16 cellular contexts compared by ENCODE assay signal in the genomic region with DNA sequence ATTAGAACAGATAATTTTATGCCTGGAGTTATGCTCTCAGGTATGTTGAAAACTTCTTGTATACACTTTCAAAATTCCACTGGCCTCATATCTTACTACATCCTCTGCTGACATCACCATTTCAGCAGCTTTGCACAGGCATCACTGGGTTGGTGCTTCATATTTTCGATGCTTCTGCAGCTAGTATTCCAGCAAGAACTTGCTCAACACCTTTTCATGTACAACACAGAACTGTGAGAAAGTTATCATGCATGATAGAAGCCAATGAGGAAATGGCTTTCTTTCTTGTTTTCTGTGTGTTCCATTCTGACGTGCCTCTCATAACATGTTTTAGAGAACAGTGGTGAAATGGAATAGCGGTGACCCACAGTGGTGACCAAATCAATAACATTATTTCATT. TPM values are rescaled to one million over a fixed set of nuclear protein-coding genes. Genes with fewer than 3 reads are reported as not detected.
DNase-seq lines count a peak whose midpoint lies in the region; ATAC-seq and TF ChIP-seq lines count a peak whose summit lies in the region.
"Had no signal": no experiment of that assay in that cellular context is flagged by ENCODE, and none has a peak within 500 bp of the region (broad histone marks: within the 10 kb centered on the region; RNA-seq: fewer than 3 reads in every experiment).

No MANE protein-coding gene starts in this region.

- no peaks in the 10 kb centered on the region for H3K36me3 Mint-ChIP-seq in activated T-cell treated with anti-CD3 and anti-CD28 coated beads, Interleukin-2, amount 50 U/mL, for 4 hours (ENCODE audit: insufficient read depth)
- peaks cover 18% of the 10 kb centered on the region for H3K36me3 Mint-ChIP-seq in T-helper 1 cell treated with Interleukin-12 subunit alpha and Interleukin-12 subunit beta and Interleukin-4 antibody, amounts not matched to agents 30 μg/mL and 1 μg/mL, for 36 hours (ENCODE audit: low read depth)
- H3K36me3 Mint-ChIP-seq: IgD-negative memory B cell had no signal

- peaks cover 4% of the 10 kb centered on the region for H3K9me3 Mint-ChIP-seq in activated T-cell treated with anti-CD3 and anti-CD28 coated beads, Interleukin-2, amount 50 U/mL, for 4 hours
- H3K9me3 Mint-ChIP-seq in T-helper 1 cell treated with Interleukin-12 subunit alpha and Interleukin-12 subunit beta and Interleukin-4 antibody, amounts not matched to agents 30 μg/mL and 1 μg/mL, for 36 hours, result peaks cover 18% of the 10 kb centered on the region

- no peak for TF ChIP-seq CTCF in spleen (IDR thresholded peaks at IDR 0.05 in 8 of 11, conservative IDR thresholded peaks at IDR 0.05 in 3 of 11)

- intact Hi-C loops in spleen (cut with DNase I; ENCODE audit: low total_unique reads), result no loop called here

- H3K27me3 ChIP-seq in spleen (replicated peaks in 1 of 7), result no peaks in the 10 kb centered on the region
- H3K27me3 ChIP-seq: gastrocnemius medialis had no signal

- H3K4me1 ChIP-seq in spleen, result peaks cover 0 to 70% (median 41%) of the 10 kb centered on the region in 6 donors

- no peak for DNase-seq in activated T-cell treated with anti-CD3 and anti-CD28 coated beads, Interleukin-2, amount 50 U/mL, for 4 hours
- DNase-seq in activated T-cell treated with anti-CD3 and anti-CD28 coated beads, Interleukin-2, amount 50 U/mL, for 1 hour, result no peak
- peak; percentile 21 for DNase-seq in central memory CD4-positive, alpha-beta T cell
- DNase-seq in spleen (no peak), HT-29 (ENCODE audit: low spot score) (no peak), erythroblast (lab: John Stamatoyannopoulos, UW) (no peak), nucleus accumbens (lab: John Stamatoyannopoulos, UW) (no peak)
- DNase-seq: amygdala, gastrocnemius medialis, lower lobe of right lung, NCI-H2081 treated with DMSO at 0.1 percent for 48 hours, NCI-H748 treated with DMSO at 0.1 percent for 48 hours, SK-N-SH had no signal

- no peaks in the 10 kb centered on the region for H3K36me3 ChIP-seq in spleen
- H3K36me3 ChIP-seq: gastrocnemius medialis, lower lobe of right lung had no signal

- H3K4me1 Mint-ChIP-seq in activated T-cell treated with anti-CD3 and anti-CD28 coated beads, Interleukin-2, amount 50 U/mL, for 4 hours (ENCODE audit: low read depth), result peaks cover 84% of the 10 kb centered on the region
- peaks cover 79% of the 10 kb centered on the region for H3K4me1 Mint-ChIP-seq in T-helper 1 cell treated with Interleukin-12 subunit alpha and Interleukin-12 subunit beta and Interleukin-4 antibody, amounts not matched to agents 30 μg/mL and 1 μg/mL, for 36 hours (ENCODE audit: low read depth)

- TF ChIP-seq POLR2A in spleen (IDR thresholded peaks at IDR 0.05) (no peak), erythroblast (IDR thresholded peaks at IDR 0.05; ENCODE audit: low read length) (no peak)

- 41 to 65% (median 60%) methylated on average over 3 of the region's 3 CpGs for WGBS in spleen, 5 donors

- peak in 1 of 2 donors; percentile 19 for ATAC-seq in activated T-cell treated with anti-CD3 and anti-CD28 coated beads, Interleukin-2, amount 50 U/mL, for 4 hours
- ATAC-seq: gastrocnemius medialis had no signal

- H3K9me3 ChIP-seq in spleen, result peaks cover 0 to 10% (median 0%) of the 10 kb centered on the region in 8 donors
- H3K9me3 ChIP-seq: gastrocnemius medialis, lower lobe of right lung, SK-N-SH had no signal

- H3K27me3 Mint-ChIP-seq in activated T-cell treated with anti-CD3 and anti-CD28 coated beads, Interleukin-2, amount 50 U/mL, for 4 hours (ENCODE audit: low read depth), result no peaks in the 10 kb centered on the region
- no peaks in the 10 kb centered on the region for H3K27me3 Mint-ChIP-seq in T-helper 1 cell treated with Interleukin-12 subunit alpha and Interleukin-12 subunit beta and Interleukin-4 antibody, amounts not matched to agents 30 μg/mL and 1 μg/mL, for 36 hours (ENCODE audit: low read depth)
- H3K27me3 Mint-ChIP-seq: IgD-negative memory B cell had no signal

- peak overlapping the region in 7 of 8 donors; percentile 24 to 85 (median 79) for H3K27ac ChIP-seq in spleen
- H3K27ac ChIP-seq: gastrocnemius medialis, lower lobe of right lung had no signal

- peak overlapping the region; percentile 90 for H3K27ac Mint-ChIP-seq in T-helper 1 cell treated with Interleukin-12 subunit alpha and Interleukin-12 subunit beta and Interleukin-4 antibody, amounts not matched to agents 30 μg/mL and 1 μg/mL, for 36 hours

- H3K4me3 Mint-ChIP-seq in activated T-cell treated with anti-CD3 and anti-CD28 coated beads, Interleukin-2, amount 50 U/mL, for 4 hours, result peak overlapping the region; percentile 17
- H3K4me3 Mint-ChIP-seq in T-helper 1 cell treated with Interleukin-12 subunit alpha and Interleukin-12 subunit beta and Interleukin-4 antibody, amounts not matched to agents 30 μg/mL and 1 μg/mL, for 36 hours, result peak overlapping the region; percentile 41
- H3K4me3 Mint-ChIP-seq: IgD-negative memory B cell had no signal

- H3K4me3 ChIP-seq in spleen, result no peak overlapping the region
- H3K4me3 ChIP-seq: gastrocnemius medialis, lower lobe of right lung had no signal

RNA-seq across cellular contexts. Expression of a gene that starts 5.1 kb away (rescaled TPM):
- total RNA-seq in activated T-cell treated with anti-CD3 and anti-CD28 coated beads, Interleukin-2, amount 50 U/mL, for 4 hours, result 100 to 1,000 TPM in 2 of 3 donors, 10 to 100 TPM in 1; 63.4 to 177 (median 147) TPM
- total RNA-seq in spleen, result 10 to 100 TPM; 48.5 to 94.5 (median 53.2) TPM
- 10 to 100 TPM; 11.3 to 16.8 (median 16.0) TPM for polyA plus RNA-seq in spleen
- 0.03 TPM in 1 of 2 replicates, not detected in the other for total RNA-seq in HT-29 (2014; rRNA removed; shearing (Covaris generic))
- polyA plus RNA-seq: neural cell had no signal

Comparison
In these comparisons a context has a peak if more than half of its experiments do, and no peak if none do; other contexts are left out.
1. RNA of a gene that starts 5.1 kb away (total RNA-seq): 63.4 to 177 TPM in activated T-cell treated with anti-CD3 and anti-CD28 coated beads, Interleukin-2, amount 50 U/mL, for 4 hours and 48.5 to 94.5 TPM in spleen; 0.03 TPM in HT-29; every median in the first group is over 10 times any median in the second.